Comparison of ENCODE assay signal across 11 cellular contexts in genomic region chr12:47777151-47777550, GRCh38. TPM values are rescaled to one million over a fixed set of nuclear protein-coding genes. Genes with fewer than 3 reads are reported as not detected.
DNase-seq lines count a peak whose midpoint lies in the region; ATAC-seq and TF ChIP-seq lines count a peak whose summit lies in the region.
"Had no signal": no experiment of that assay in that cellular context is flagged by ENCODE, and none has a peak within 500 bp of the region (broad histone marks: within the 10 kb centered on the region; RNA-seq: fewer than 3 reads in every experiment).

No MANE protein-coding gene starts in this region.

- no peaks in the 10 kb centered on the region for H3K36me3 Mint-ChIP-seq in endodermal cell (ENCODE audit: low read depth)
- no peaks in the 10 kb centered on the region for H3K36me3 Mint-ChIP-seq in progenitor cell of endocrine pancreas (ENCODE audit: insufficient read depth)

- TF ChIP-seq CTCF in endodermal cell (conservative IDR thresholded peaks at IDR 0.05) (no peak), progenitor cell of endocrine pancreas (IDR thresholded peaks at IDR 0.05; ENCODE audit: unreplicated experiment) (no peak), vagina (IDR thresholded peaks at IDR 0.05) (no peak)

- H3K4me1 Mint-ChIP-seq in endodermal cell (peaks cover 16% of the 10 kb centered on the region), progenitor cell of endocrine pancreas (ENCODE audit: low read depth) (peaks cover 9% of the 10 kb centered on the region)

- no peak for TF ChIP-seq POLR2A in vagina (IDR thresholded peaks at IDR 0.05)

- DNase-seq in right cardiac atrium (peak in 1 of 3 donors; percentile 53), Right ventricle myocardium inferior (ENCODE audit: missing footprints) (no peak), endodermal cell (no peak), progenitor cell of endocrine pancreas (ENCODE audit: low spot score, unreplicated experiment) (no peak), vagina (ENCODE audit: extremely low spot score in 2 of 2) (no peak), ureter (ENCODE audit: low spot score) (no peak), NCI-H345 (lab: John Stamatoyannopoulos, UW) (no peak)
- DNase-seq: activated CD8-positive, alpha-beta T cell treated with anti-CD3 and anti-CD28 coated beads for 36 hours; activated naive CD4-positive, alpha-beta T cell treated with anti-CD3 and anti-CD28 coated beads, Interleukin-2, amount 50 U/mL, for 16 hours; NCI-H2081 treated with DMSO at 0.1 percent for 48 hours had no signal

- ATAC-seq in right cardiac atrium (no peak), Right ventricle myocardium inferior (no peak), esophagus mucosa (no peak)
- ATAC-seq: activated CD8-positive, alpha-beta T cell treated with anti-CD3 and anti-CD28 coated beads for 36 hours had no signal

- H3K27me3 Mint-ChIP-seq in endodermal cell (ENCODE audit: insufficient read depth) = peaks cover 15% of the 10 kb centered on the region
- peaks cover 4% of the 10 kb centered on the region for H3K27me3 Mint-ChIP-seq in progenitor cell of endocrine pancreas
- H3K27me3 Mint-ChIP-seq: activated CD8-positive, alpha-beta T cell treated with anti-CD3 and anti-CD28 coated beads for 36 hours had no signal

- peak overlapping the region; percentile 61 for H3K27ac Mint-ChIP-seq in endodermal cell
- H3K27ac Mint-ChIP-seq in progenitor cell of endocrine pancreas = peak overlapping the region; percentile 64
- H3K27ac Mint-ChIP-seq: activated CD8-positive, alpha-beta T cell treated with anti-CD3 and anti-CD28 coated beads for 36 hours had no signal

- H3K4me1 ChIP-seq in right cardiac atrium (ENCODE audit: control insufficient read depth, insufficient read depth, low read length) (peaks cover 29% of the 10 kb centered on the region), endodermal cell (ENCODE audit: control insufficient read depth, insufficient read depth, low read length) (no peaks in the 10 kb centered on the region), vagina (peaks cover 74% of the 10 kb centered on the region)

- H3K9ac ChIP-seq in endodermal cell (ENCODE audit: extremely low read depth, low read length, poor library complexity, severe bottlenecking) = no peak overlapping the region

- intact Hi-C loops in right cardiac atrium (cut with DNase I) (loop anchor here in 2 of 4 donors (5.0 kb wide), 1 partner anchor 60 kb away; no protein-coding TSS in a partner anchor), Right ventricle myocardium inferior (cut with DNase I) (loop anchor here (5.0 kb wide), 1 partner anchor 125 kb away; no protein-coding TSS in a partner anchor), vagina (cut with DNase I) (loop anchor here (5.0 kb wide), 3 partner anchors 40 to 60 kb away; no protein-coding TSS in a partner anchor)

- H3K4me3 ChIP-seq in right cardiac atrium (ENCODE audit: low read length) = no peak overlapping the region
- no peak overlapping the region for H3K4me3 ChIP-seq in endodermal cell (ENCODE audit: low read length)
- no peak overlapping the region for H3K4me3 ChIP-seq in vagina

- peak overlapping the region; percentile 1 for H3K27ac ChIP-seq in right cardiac atrium (ENCODE audit: low read length)
- H3K27ac ChIP-seq in endodermal cell (ENCODE audit: low read depth, low read length) = no peak overlapping the region
- peak overlapping the region; percentile 73 for H3K27ac ChIP-seq in vagina

- no peak overlapping the region for H3K4me3 Mint-ChIP-seq in endodermal cell
- H3K4me3 Mint-ChIP-seq in progenitor cell of endocrine pancreas (ENCODE audit: low read depth) = no peak overlapping the region
- H3K4me3 Mint-ChIP-seq: activated CD8-positive, alpha-beta T cell treated with anti-CD3 and anti-CD28 coated beads for 36 hours had no signal

- no peaks in the 10 kb centered on the region for H3K9me3 ChIP-seq in right cardiac atrium (ENCODE audit: control insufficient read depth, low read length)
- H3K9me3 ChIP-seq in endodermal cell (ENCODE audit: control insufficient read depth, low read length) = no peaks in the 10 kb centered on the region
- no peaks in the 10 kb centered on the region for H3K9me3 ChIP-seq in vagina

- whole genome bisulfite sequencing in right cardiac atrium = 42% methylated on average over 1 of the region's 1 CpG
- WGBS in endodermal cell (ENCODE audit: insufficient coverage in 1 of 2, insufficient read length in 1 of 2), 2 experiments = 100% methylated on average over 1 of the region's 1 CpG

- H3K36me3 ChIP-seq in endodermal cell (ENCODE audit: control insufficient read depth, insufficient read depth, low read length) (peaks cover 4% of the 10 kb centered on the region), vagina (no peaks in the 10 kb centered on the region)

- no peaks in the 10 kb centered on the region for H3K27me3 ChIP-seq in right cardiac atrium (ENCODE audit: control insufficient read depth, insufficient read depth)
- H3K27me3 ChIP-seq in endodermal cell (ENCODE audit: control insufficient read depth, insufficient read depth, low read length, poor library complexity, severe bottlenecking) = peaks cover 7% of the 10 kb centered on the region
- H3K27me3 ChIP-seq in vagina = no peaks in the 10 kb centered on the region

- no peaks in the 10 kb centered on the region for H3K9me3 Mint-ChIP-seq in endodermal cell
- no peaks in the 10 kb centered on the region for H3K9me3 Mint-ChIP-seq in progenitor cell of endocrine pancreas (ENCODE audit: low read depth)
- H3K9me3 Mint-ChIP-seq: activated CD8-positive, alpha-beta T cell treated with anti-CD3 and anti-CD28 coated beads for 36 hours had no signal

RNA-seq across cellular contexts. Expression of gene SLC48A1, which starts 4.1 kb away (rescaled TPM):
- total RNA-seq in right cardiac atrium (10 to 100 TPM; 26.5 to 30.1 (median 27.6) TPM), Right ventricle myocardium inferior (23.2 TPM), endodermal cell (10 to 100 TPM; 21.3 to 30.4 TPM), progenitor cell of endocrine pancreas (15.1 and 16.2 TPM in 2 replicates), vagina (20.9 TPM), ureter (41.3 TPM), esophagus mucosa (19.8 TPM)
- 22.0 TPM for polyA plus RNA-seq in right cardiac atrium
- 13.9 TPM for polyA plus RNA-seq in endodermal cell (2013, experiment 1 of 2)
- polyA plus RNA-seq in endodermal cell (2013, experiment 2 of 2) = 13.5 TPM

RNA-seq across cellular contexts. Expression of gene RAPGEF3, which starts 18.5 kb away (rescaled TPM):
- total RNA-seq in right cardiac atrium (10 to 100 TPM; 14.1 to 28.7 (median 23.3) TPM), Right ventricle myocardium inferior (37.3 TPM), endodermal cell (10 to 100 TPM; 11.4 to 19.6 TPM), progenitor cell of endocrine pancreas (1.2 and 1.7 TPM in 2 replicates), vagina (52.3 TPM), ureter (83.4 TPM), esophagus mucosa (16.5 TPM)
- 44.9 TPM for polyA plus RNA-seq in right cardiac atrium
- 3.7 TPM for polyA plus RNA-seq in endodermal cell (2013, experiment 1 of 2)
- polyA plus RNA-seq in endodermal cell (2013, experiment 2 of 2) = 3.2 TPM

RNA-seq across cellular contexts. Expression of gene HDAC7, which starts 42.6 kb away (rescaled TPM):
- total RNA-seq in right cardiac atrium (10 to 100 TPM; 46.5 to 60.1 (median 51.1) TPM), Right ventricle myocardium inferior (38.8 TPM), endodermal cell (100 to 1,000 TPM; 146 to 154 TPM), progenitor cell of endocrine pancreas (80.0 and 81.0 TPM in 2 replicates), vagina (67.0 TPM), ureter (144 TPM), esophagus mucosa (25.1 TPM)
- polyA plus RNA-seq in right cardiac atrium = 38.0 TPM
- polyA plus RNA-seq in endodermal cell (2013, experiment 1 of 2) = 73.0 TPM
- polyA plus RNA-seq in endodermal cell (2013, experiment 2 of 2) = 68.5 TPM

RNA-seq across cellular contexts. Expression of gene ENDOU, which starts 51.9 kb away (rescaled TPM):
- total RNA-seq in right cardiac atrium = under 1 TPM; 0.28 to 0.86 (median 0.51) TPM
- polyA plus RNA-seq in right cardiac atrium = 0.45 TPM
- not detected for total RNA-seq in Right ventricle myocardium inferior
- not detected for total RNA-seq in endodermal cell
- not detected for polyA plus RNA-seq in endodermal cell (2013, experiment 1 of 2)
- not detected for polyA plus RNA-seq in endodermal cell (2013, experiment 2 of 2)
- total RNA-seq in progenitor cell of endocrine pancreas = not detected in 2 replicates
- 21.4 TPM for total RNA-seq in vagina
- 0.89 TPM for total RNA-seq in ureter
- total RNA-seq in esophagus mucosa = 66.9 TPM
- total RNA-seq: activated CD8-positive, alpha-beta T cell treated with anti-CD3 and anti-CD28 coated beads for 36 hours had no signal
